ENCODE assay signal across 8 cellular contexts in the genomic region with DNA sequence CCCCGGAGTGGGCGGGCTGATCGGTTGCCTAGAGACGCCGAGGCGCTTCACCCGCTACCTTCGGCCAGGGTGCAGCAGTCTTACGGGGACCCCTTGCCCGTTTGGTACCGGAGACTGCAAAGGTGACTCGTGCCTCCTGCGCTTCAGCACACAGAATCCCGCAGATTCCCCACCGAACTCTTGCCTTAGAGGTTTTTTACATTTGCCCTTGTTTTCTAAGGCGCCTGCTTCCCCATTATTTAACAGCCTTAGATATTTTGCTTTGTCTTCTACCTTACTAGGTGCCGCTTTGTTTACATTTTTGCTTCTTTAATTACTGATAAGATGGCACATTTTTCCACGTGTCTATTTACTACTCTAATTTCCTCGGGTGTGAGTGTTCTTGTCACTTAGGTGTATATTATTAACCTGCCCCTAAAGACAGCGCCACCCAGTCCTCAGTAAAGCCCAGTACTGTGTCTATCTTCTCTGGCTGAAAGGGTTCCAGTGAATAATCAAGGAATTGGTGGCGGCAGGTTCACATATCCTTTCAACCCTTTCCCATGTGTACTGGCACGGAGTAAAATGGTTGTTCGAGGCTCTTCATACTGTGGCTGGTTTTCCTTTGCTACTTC. TPM values are rescaled to one million over a fixed set of nuclear protein-coding genes. Genes with fewer than 3 reads are reported as not detected.
DNase-seq lines count a peak whose midpoint lies in the region; ATAC-seq, FAIRE-seq and TF ChIP-seq lines count a peak whose summit lies in the region.

No MANE protein-coding gene starts in this region.

- H3K4me1 Mint-ChIP-seq in CD4-positive, alpha-beta memory T cell: peaks cover 16 to 30% (median 22%) of the 10 kb centered on the region in 4 donors
- peaks cover 33% of the 10 kb centered on the region for H3K4me1 Mint-ChIP-seq in brain

- H3K4me3 Mint-ChIP-seq in CD4-positive, alpha-beta memory T cell: peak overlapping the region; percentile 80 to 95 (median 94)
- H3K4me3 Mint-ChIP-seq in brain: peak overlapping the region; percentile 88 to 95 (median 93)

- intact Hi-C loops in CD4-positive, alpha-beta memory T cell (cut with micrococcal nuclease): loop anchor here (1.0 to 5.0 kb wide), 8 partner anchors 67 to 1611 kb away; partner anchors contain the start of genes COPS2, DTWD1, DUT and EID1

- CTCF ChIA-PET in CD4-positive, alpha-beta memory T cell (lab: Charles Lee; ENCODE audit: partially characterized antibody): interaction anchor here (0.8 to 1.7 kb wide), 3 partner anchors 9 to 344 kb away, joined by 3 to 6 read pairs (median 5); partner anchors contain the start of gene COPS2

- H3K79me2 ChIP-seq in Karpas-422 (ENCODE audit: low read length): peaks cover 44% of the 10 kb centered on the region

- H3K9me3 Mint-ChIP-seq in CD4-positive, alpha-beta memory T cell: peaks cover 0 to 3% (median 0%) of the 10 kb centered on the region in 8 donors
- no peaks in the 10 kb centered on the region for H3K9me3 Mint-ChIP-seq in brain

- peak in 1 of 2 experiments; percentile 27 for TF ChIP-seq CTCF in brain (conservative IDR thresholded peaks at IDR 0.05)
- TF ChIP-seq CTCF in lung (IDR thresholded peaks at IDR 0.05; ENCODE audit: control extremely low read depth, extremely low read depth): no peak

- WGBS in lung, 2 donors: 4 to 6% methylated on average over 23 of the region's 23 CpGs

- H3K36me3 Mint-ChIP-seq in CD4-positive, alpha-beta memory T cell: peaks cover 0 to 7% of the 10 kb centered on the region in 2 donors
- H3K36me3 Mint-ChIP-seq in brain: no peaks in the 10 kb centered on the region

- FAIRE-seq in urothelium cell line (lab: Jason Lieb, UNC): no peak

- peak overlapping the region; percentile 90 for H3K4me2 ChIP-seq in Karpas-422 (ENCODE audit: low read depth, low read length, poor library complexity, severe bottlenecking)

- peak overlapping the region; percentile 27 to 91 for H3K4me3 ChIP-seq in CD4-positive, alpha-beta memory T cell (ENCODE audit: low read length in 2 of 2)
- peak overlapping the region; percentile 78 for H3K4me3 ChIP-seq in Karpas-422 (ENCODE audit: low read length)
- peak overlapping the region; percentile 78 for H3K4me3 ChIP-seq in lung

- H3K36me3 ChIP-seq in CD4-positive, alpha-beta memory T cell (ENCODE audit: insufficient read depth, low read length): no peaks in the 10 kb centered on the region
- H3K36me3 ChIP-seq in Karpas-422 (ENCODE audit: insufficient read depth, low read length) (no peaks in the 10 kb centered on the region), lung (ENCODE audit: control insufficient read depth in 2 of 2, insufficient read depth in 2 of 2, low read length in 2 of 2) (no peaks in the 10 kb centered on the region)

- H3K9ac ChIP-seq in Karpas-422 (ENCODE audit: low read length): peak overlapping the region; percentile 72

- POLR2A ChIA-PET in CD4-positive, alpha-beta memory T cell (lab: Charles Lee; ENCODE audit: partially characterized antibody): interaction anchor here (0.7 to 1.7 kb wide), 12 partner anchors 9 to 1954 kb away, joined by 3 to 28 read pairs (median 5); partner anchors contain the start of genes COPS2, DTWD1, EID1 and FAM227B

- H4K20me1 ChIP-seq in Karpas-422 (ENCODE audit: insufficient read depth, low read depth, low read length): no peaks in the 10 kb centered on the region

- H3K27ac Mint-ChIP-seq in CD4-positive, alpha-beta memory T cell: peak overlapping the region; percentile 82 to 93 (median 87)
- peak overlapping the region in 4 of 5 experiments; percentile 8 to 42 (median 30) for H3K27ac Mint-ChIP-seq in brain

- H2AFZ ChIP-seq in Karpas-422 (ENCODE audit: low read length): peak overlapping the region; percentile 96; the same call in 1 of the 2 replicates

- peaks cover 0 to 5% of the 10 kb centered on the region in 2 donors for H3K27me3 Mint-ChIP-seq in CD4-positive, alpha-beta memory T cell
- H3K27me3 Mint-ChIP-seq in brain: peaks cover 2% of the 10 kb centered on the region

- no peaks in the 10 kb centered on the region for H3K27me3 ChIP-seq in CD4-positive, alpha-beta memory T cell (ENCODE audit: insufficient read depth, low read length)
- no peaks in the 10 kb centered on the region for H3K27me3 ChIP-seq in Karpas-422 (ENCODE audit: low read length)
- no peaks in the 10 kb centered on the region for H3K27me3 ChIP-seq in lung (ENCODE audit: control insufficient read depth, insufficient read depth)

- H3K4me1 ChIP-seq in CD4-positive, alpha-beta memory T cell (ENCODE audit: insufficient read depth, low read length): peaks cover 16% of the 10 kb centered on the region
- H3K4me1 ChIP-seq in Karpas-422 (ENCODE audit: low read length): peaks cover 45% of the 10 kb centered on the region
- peaks cover 0 to 3% of the 10 kb centered on the region in 2 donors for H3K4me1 ChIP-seq in lung (ENCODE audit: control insufficient read depth in 2 of 2, insufficient read depth in 2 of 2, low read length in 2 of 2)

- no peak for DNase-seq in CD4-positive, alpha-beta memory T cell
- DNase-seq in Karpas-422: no peak
- no peak for DNase-seq in lung (ENCODE audit: low spot score)
- peak; percentile 5 for DNase-seq in urothelium cell line (ENCODE audit: low spot score)
- DNase-seq in NAMALWA (ENCODE audit: low spot score): no peak

- H3K27ac ChIP-seq in CD4-positive, alpha-beta memory T cell (ENCODE audit: low read depth, low read length): peak overlapping the region; percentile 67
- no peak overlapping the region for H3K27ac ChIP-seq in Karpas-422 (ENCODE audit: low read length)
- no peak overlapping the region for H3K27ac ChIP-seq in lung (ENCODE audit: low read depth in 1 of 2, low read length in 1 of 2)

- H3K9me2 ChIP-seq in Karpas-422 (replicated peaks; ENCODE audit: insufficient read depth, low read length): no peaks in the 10 kb centered on the region

- no peaks in the 10 kb centered on the region for H3K9me3 ChIP-seq in CD4-positive, alpha-beta memory T cell (ENCODE audit: control insufficient read depth in 1 of 2, low read length in 2 of 2)
- H3K9me3 ChIP-seq in Karpas-422 (ENCODE audit: low read length) (no peaks in the 10 kb centered on the region), lung (ENCODE audit: control insufficient read depth in 2 of 2, insufficient read depth in 1 of 2, low read length in 1 of 2) (no peaks in the 10 kb centered on the region)

- ATAC-seq in lung (ENCODE audit: insufficient read depth, low FRiP score) (no peak), HG03457 (IDR thresholded peaks at IDR 0.05; ENCODE audit: unreplicated experiment) (no peak), GM21526 (IDR thresholded peaks at IDR 0.05; ENCODE audit: low FRiP score, unreplicated experiment) (no peak)

RNA-seq across cellular contexts. Expression of gene CEP152, which starts 0.6 kb away (rescaled TPM):
- total RNA-seq in CD4-positive, alpha-beta memory T cell: 10 to 100 TPM; 14.4 to 15.3 TPM
- 1 to 10 TPM; 3.0 to 8.1 TPM for polyA plus RNA-seq in CD4-positive, alpha-beta memory T cell
- total RNA-seq in Karpas-422 (2014; rRNA removed; shearing (Covaris generic); ENCODE audit: low replicate concordance): 28.9 and 43.2 TPM in 2 replicates
- polyA plus RNA-seq in brain (ENCODE audit: insufficient read depth, low read depth, low replicate concordance): 1.1 TPM
- total RNA-seq in lung: 10 to 100 TPM in 1 of 2 donors, 1 to 10 TPM in 1; 4.5 to 15.4 TPM
- 1 to 10 TPM in 1 of 2 donors, under 1 TPM in 1; 0.86 to 1.4 TPM for polyA plus RNA-seq in lung
